22 cellular contexts compared by ENCODE assay signal in the genomic region with DNA sequence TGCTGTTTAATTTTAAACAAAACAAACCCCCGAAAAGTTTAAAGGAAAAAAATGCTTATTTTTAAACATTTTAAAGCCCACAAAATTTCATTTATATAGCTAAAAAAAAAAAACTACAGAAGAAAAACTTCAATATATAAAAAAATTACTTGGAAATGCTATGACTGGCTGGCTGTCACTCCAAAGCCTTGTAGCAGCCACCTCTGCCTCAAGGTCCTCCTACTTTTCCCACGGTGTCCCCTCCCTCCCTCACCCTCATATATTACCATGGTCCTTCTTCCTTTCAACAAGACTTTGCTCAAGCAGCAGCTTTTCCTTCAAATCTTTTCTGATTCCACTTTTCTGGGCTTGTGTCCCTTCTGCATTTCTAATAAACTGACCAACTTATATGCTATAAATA.
DNase-seq lines count a peak whose midpoint lies in the region; ATAC-seq and TF ChIP-seq lines count a peak whose summit lies in the region.
"Had no signal": no experiment of that assay in that cellular context is flagged by ENCODE, and none has a peak within 500 bp of the region (broad histone marks: within the 10 kb centered on the region; RNA-seq: fewer than 3 reads in every experiment).

No MANE protein-coding gene starts in this region.

- H3K36me3 ChIP-seq in GM23338 (ENCODE audit: insufficient read depth) (no peaks in the 10 kb centered on the region), GM23248 (ENCODE audit: low read depth) (no peaks in the 10 kb centered on the region)
- H3K36me3 ChIP-seq: esophagus muscularis mucosa, gastroesophageal sphincter, upper lobe of right lung had no signal

- CTCF ChIA-PET in activated naive CD4-positive, alpha-beta T cell treated with anti-CD3 and anti-CD28 coated beads for 36 hours (lab: Charles Lee): no interaction called here

- H3K4me1 ChIP-seq in GM23338 (ENCODE audit: insufficient read depth): no peaks in the 10 kb centered on the region; the same call in 1 of the 2 replicates
- H3K4me1 ChIP-seq in GM23248 (ENCODE audit: insufficient read depth): no peaks in the 10 kb centered on the region
- H3K4me1 ChIP-seq: body of pancreas, upper lobe of right lung had no signal

- DNase-seq in activated naive CD4-positive, alpha-beta T cell treated with anti-CD3 and anti-CD28 coated beads for 36 hours: peak; percentile 7
- no peak for DNase-seq in activated naive CD4-positive, alpha-beta T cell treated with Interleukin-2 at 50 U/mL for 16 hours
- DNase-seq in GM23338 (ENCODE audit: low spot score) (peak; percentile 15), GM23248 (no peak)
- DNase-seq: activated CD4-positive, CD25-positive, alpha-beta regulatory T cell; body of pancreas; DMS79 treated with DMSO at 0.1 percent for 48 hours; effector CD8-positive, alpha-beta T cell; NCI-H1417 treated with DMSO at 0.1 percent for 48 hours; NCI-H524; retina; T-helper 9 cell; upper lobe of right lung had no signal

- H3K4me1 Mint-ChIP-seq in activated naive CD4-positive, alpha-beta T cell treated with anti-CD3 and anti-CD28 coated beads for 36 hours (ENCODE audit: low read depth): peaks cover 27% of the 10 kb centered on the region
- no peaks in the 10 kb centered on the region for H3K4me1 Mint-ChIP-seq in GM23338
- H3K4me1 Mint-ChIP-seq: B cell had no signal

- in situ Hi-C loops in GM23248 (cut with MboI): no loop called here

- H3K4me3 ChIP-seq in GM23338 (no peak overlapping the region), GM23248 (no peak overlapping the region)
- H3K4me3 ChIP-seq: body of pancreas, esophagus muscularis mucosa, gastroesophageal sphincter, upper lobe of right lung had no signal

- peaks cover 9% of the 10 kb centered on the region for H3K36me3 Mint-ChIP-seq in activated naive CD4-positive, alpha-beta T cell treated with anti-CD3 and anti-CD28 coated beads for 36 hours (ENCODE audit: low read depth)
- peaks cover 7% of the 10 kb centered on the region; the same call in 2 of the 3 replicates for H3K36me3 Mint-ChIP-seq in GM23338 (ENCODE audit: low read depth)

- H3K9me3 ChIP-seq in GM23248 (ENCODE audit: low read depth): no peaks in the 10 kb centered on the region
- H3K9me3 ChIP-seq: body of pancreas, esophagus muscularis mucosa, gastroesophageal sphincter, upper lobe of right lung had no signal

- H3K4me2 ChIP-seq in GM23338: no peak overlapping the region
- no peak overlapping the region for H3K4me2 ChIP-seq in GM23248 (ENCODE audit: unreplicated experiment)

- H3K27me3 ChIP-seq in GM23338 (ENCODE audit: insufficient read depth): no peaks in the 10 kb centered on the region
- H3K27me3 ChIP-seq in GM23248 (replicated peaks; ENCODE audit: insufficient read depth): no peaks in the 10 kb centered on the region
- H3K27me3 ChIP-seq: body of pancreas, esophagus muscularis mucosa, gastroesophageal sphincter, upper lobe of right lung had no signal

- H3K27me3 Mint-ChIP-seq in activated naive CD4-positive, alpha-beta T cell treated with anti-CD3 and anti-CD28 coated beads for 36 hours (ENCODE audit: low read depth): no peaks in the 10 kb centered on the region
- H3K27me3 Mint-ChIP-seq in GM23338 (ENCODE audit: insufficient read depth, low read depth, poor library complexity): no peaks in the 10 kb centered on the region
- H3K27me3 Mint-ChIP-seq: B cell, memory B cell had no signal

- no peak overlapping the region for H3K9ac ChIP-seq in GM23248

- H3K4me3 Mint-ChIP-seq in activated naive CD4-positive, alpha-beta T cell treated with anti-CD3 and anti-CD28 coated beads for 36 hours: no peak overlapping the region
- no peak overlapping the region for H3K4me3 Mint-ChIP-seq in GM23338
- H3K4me3 Mint-ChIP-seq: B cell, memory B cell had no signal

- H4K20me1 ChIP-seq in GM23338 (replicated peaks; ENCODE audit: insufficient read depth) (no peaks in the 10 kb centered on the region), GM23248 (ENCODE audit: insufficient read depth) (no peaks in the 10 kb centered on the region)

- H3K9me2 ChIP-seq in GM23338 (ENCODE audit: insufficient read depth) (no peaks in the 10 kb centered on the region), GM23248 (ENCODE audit: insufficient read depth) (no peaks in the 10 kb centered on the region)

- H3K27ac Mint-ChIP-seq in activated naive CD4-positive, alpha-beta T cell treated with anti-CD3 and anti-CD28 coated beads for 36 hours: no peak overlapping the region
- H3K27ac Mint-ChIP-seq in GM23338: no peak overlapping the region
- H3K27ac Mint-ChIP-seq: activated naive CD4-positive, alpha-beta T cell treated with anti-CD3 and anti-CD28 coated beads, Interleukin-2, amount 50 U/mL, for 72 hours; B cell; memory B cell had no signal

- H3K27ac ChIP-seq in GM23338 (ENCODE audit: low read depth): no peak overlapping the region
- no peak overlapping the region for H3K27ac ChIP-seq in GM23248
- H3K27ac ChIP-seq: body of pancreas, esophagus muscularis mucosa, gastroesophageal sphincter, upper lobe of right lung had no signal

- H2AFZ ChIP-seq in GM23338: no peak overlapping the region
- H2AFZ ChIP-seq in GM23248: no peak overlapping the region

- no peak for TF ChIP-seq CTCF in GM23338 (conservative IDR thresholded peaks at IDR 0.05; ENCODE audit: low read depth in 2 of 2)

- H3K79me2 ChIP-seq in GM23338 (replicated peaks; ENCODE audit: insufficient read depth): no peaks in the 10 kb centered on the region
- H3K79me2 ChIP-seq in GM23248 (ENCODE audit: insufficient read depth): no peaks in the 10 kb centered on the region

- intact Hi-C loops in activated naive CD4-positive, alpha-beta T cell treated with anti-CD3 and anti-CD28 coated beads for 36 hours (cut with micrococcal nuclease): no loop called here

- ATAC-seq in GM23338: peak; percentile 36; the same call in 2 of the 3 replicates
- ATAC-seq in HG03457 (IDR thresholded peaks at IDR 0.05; ENCODE audit: unreplicated experiment): peak; percentile 59
- ATAC-seq in HG02571 (IDR thresholded peaks at IDR 0.05; ENCODE audit: unreplicated experiment): no peak
- no peak for ATAC-seq in HG03097 (IDR thresholded peaks at IDR 0.05; ENCODE audit: low FRiP score, unreplicated experiment)
- no peak for ATAC-seq in GM21529 (IDR thresholded peaks at IDR 0.05; ENCODE audit: unreplicated experiment)
- ATAC-seq: activated naive CD4-positive, alpha-beta T cell treated with anti-CD3 and anti-CD28 coated beads, Interleukin-2, amount 50 U/mL, for 72 hours; body of pancreas; gastroesophageal sphincter; upper lobe of right lung had no signal

- WGBS in GM23248 (ENCODE audit: low coverage in 1 of 2, low lambda C conversion rate in 2 of 2, missing lambda C conversion rate in 2 of 2), 2 experiments: 37 to 43% methylated on average over 2 of the region's 2 CpGs

- peaks cover 2% of the 10 kb centered on the region for H3K9me3 Mint-ChIP-seq in activated naive CD4-positive, alpha-beta T cell treated with anti-CD3 and anti-CD28 coated beads for 36 hours
- H3K9me3 Mint-ChIP-seq in GM23338: peaks cover 7% of the 10 kb centered on the region

- H3F3A ChIP-seq in GM23338 (replicated peaks; ENCODE audit: low read depth) (no peaks in the 10 kb centered on the region), GM23248 (ENCODE audit: insufficient read depth) (no peaks in the 10 kb centered on the region)

TF ChIP-seq in GM23338, 12 proteins besides CTCF, POLR2A, EP300 and RAD21:
- TF ChIP-seq ZNF114 (CRISPR knock-in tag; IDR thresholded peaks at IDR 0.05): no peak
- TF ChIP-seq JUNB (IDR thresholded peaks at IDR 0.05; ENCODE audit: unreplicated experiment): no peak
- TF ChIP-seq, protein P1, sequence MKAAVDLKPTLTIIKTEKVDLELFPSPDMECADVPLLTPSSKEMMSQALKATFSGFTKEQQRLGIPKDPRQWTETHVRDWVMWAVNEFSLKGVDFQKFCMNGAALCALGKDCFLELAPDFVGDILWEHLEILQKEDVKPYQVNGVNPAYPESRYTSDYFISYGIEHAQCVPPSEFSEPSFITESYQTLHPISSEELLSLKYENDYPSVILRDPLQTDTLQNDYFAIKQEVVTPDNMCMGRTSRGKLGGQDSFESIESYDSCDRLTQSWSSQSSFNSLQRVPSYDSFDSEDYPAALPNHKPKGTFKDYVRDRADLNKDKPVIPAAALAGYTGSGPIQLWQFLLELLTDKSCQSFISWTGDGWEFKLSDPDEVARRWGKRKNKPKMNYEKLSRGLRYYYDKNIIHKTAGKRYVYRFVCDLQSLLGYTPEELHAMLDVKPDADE (IDR thresholded peaks at IDR 0.05): no peak

Comparison
In these comparisons a context has a peak if more than half of its experiments do, and no peak if none do; other contexts are left out.
1. DNase-seq: peak in activated naive CD4-positive, alpha-beta T cell treated with anti-CD3 and anti-CD28 coated beads for 36 hours (single experiment) and GM23338 (single experiment); none in activated naive CD4-positive, alpha-beta T cell treated with Interleukin-2 at 50 U/mL for 16 hours (single experiment) and GM23248 (single experiment).
2. ATAC-seq: peak in GM23338 (single experiment) and HG03457 (single experiment); none in HG02571 (single experiment), HG03097 (single experiment) and GM21529 (single experiment).